17 cellular contexts compared by ENCODE assay signal in the genomic region with DNA sequence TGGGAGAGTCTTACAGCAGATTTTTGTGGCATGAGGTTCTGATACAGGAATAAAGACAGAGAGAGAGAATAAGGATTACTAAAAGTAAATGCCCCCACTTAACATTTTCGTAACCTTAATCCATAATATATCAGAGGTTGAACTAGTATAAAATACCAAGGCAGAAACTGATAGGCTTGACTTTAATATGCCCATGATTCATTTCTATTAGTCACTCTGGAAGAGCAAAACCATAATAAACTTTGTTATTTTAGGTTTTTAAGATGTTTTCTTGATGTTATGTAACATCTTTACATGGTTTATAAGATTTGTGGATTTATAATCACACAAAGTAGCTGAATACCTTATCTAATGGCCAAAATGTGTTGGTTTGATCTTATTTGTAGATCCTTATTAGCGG. TPM values are rescaled to one million over a fixed set of nuclear protein-coding genes. Genes with fewer than 3 reads are reported as not detected.
DNase-seq lines count a peak whose midpoint lies in the region; ATAC-seq, FAIRE-seq and TF ChIP-seq lines count a peak whose summit lies in the region.
"Had no signal": no experiment of that assay in that cellular context is flagged by ENCODE, and none has a peak within 500 bp of the region (broad histone marks: within the 10 kb centered on the region; RNA-seq: fewer than 3 reads in every experiment).

No MANE protein-coding gene starts in this region.

- H3K4me3 ChIP-seq in GM23248 (no peak overlapping the region), astrocyte (ENCODE audit: insufficient read depth, low read depth, low read length) (no peak overlapping the region)
- H3K4me3 ChIP-seq: BLaER1 treated with 17β-estradiol and CSF1 and Interleukin-3, amounts not matched to agents 10 nM and 100 nM had no signal

- H3K36me3 Mint-ChIP-seq in astrocyte (ENCODE audit: low read depth, unreplicated experiment) (no peaks in the 10 kb centered on the region), glutamatergic neuron (ENCODE audit: unreplicated experiment) (no peaks in the 10 kb centered on the region)
- H3K36me3 Mint-ChIP-seq: CD4-positive, CD25-positive, alpha-beta regulatory T cell; IgD-negative memory B cell had no signal

- H2AFZ ChIP-seq in GM23248 (no peak overlapping the region), astrocyte (ENCODE audit: low read depth, low read length) (no peak overlapping the region)

- H3K79me2 ChIP-seq in GM23248 (ENCODE audit: insufficient read depth) (no peaks in the 10 kb centered on the region), astrocyte (ENCODE audit: insufficient read depth, low read length) (no peaks in the 10 kb centered on the region)

- FAIRE-seq in astrocyte (lab: Jason Lieb, UNC): no peak
- FAIRE-seq: G401.6, GM12891, GM19239 had no signal

- H3K9me2 ChIP-seq in GM23248 (ENCODE audit: insufficient read depth): no peaks in the 10 kb centered on the region

- no peak overlapping the region for H3K4me3 Mint-ChIP-seq in astrocyte (ENCODE audit: unreplicated experiment)
- no peak overlapping the region for H3K4me3 Mint-ChIP-seq in glutamatergic neuron (ENCODE audit: unreplicated experiment)
- H3K4me3 Mint-ChIP-seq: CD4-positive, CD25-positive, alpha-beta regulatory T cell; IgD-negative memory B cell had no signal

- no peaks in the 10 kb centered on the region for H3K9me3 Mint-ChIP-seq in astrocyte (ENCODE audit: unreplicated experiment)
- H3K9me3 Mint-ChIP-seq in glutamatergic neuron (ENCODE audit: unreplicated experiment): peaks cover 4% of the 10 kb centered on the region

- in situ Hi-C loops in GM23248 (cut with MboI): no loop called here

- H3K36me3 ChIP-seq in GM23248 (ENCODE audit: low read depth) (no peaks in the 10 kb centered on the region), astrocyte (ENCODE audit: insufficient read depth, low read length) (no peaks in the 10 kb centered on the region)
- H3K36me3 ChIP-seq: BLaER1 treated with 17β-estradiol and CSF1 and Interleukin-3, amounts not matched to agents 10 nM and 100 nM had no signal

- peak overlapping the region; percentile 93 for H3K27ac Mint-ChIP-seq in astrocyte (ENCODE audit: unreplicated experiment)
- H3K27ac Mint-ChIP-seq in glutamatergic neuron (ENCODE audit: unreplicated experiment): peak overlapping the region; percentile 87
- H3K27ac Mint-ChIP-seq: CD4-positive, CD25-positive, alpha-beta regulatory T cell; IgD-negative memory B cell had no signal

- H3K27ac ChIP-seq in 22Rv1 (peak overlapping the region; percentile 92), GM23248 (peak overlapping the region; percentile 73), astrocyte (ENCODE audit: low read depth, low read length) (peak overlapping the region; percentile 7)
- H3K27ac ChIP-seq: BLaER1 treated with 17β-estradiol and CSF1 and Interleukin-3, amounts not matched to agents 10 nM and 100 nM had no signal

- H3K9ac ChIP-seq in GM23248: no peak overlapping the region
- H3K9ac ChIP-seq in astrocyte (ENCODE audit: low read length): no peak overlapping the region
- H3K9ac ChIP-seq: BLaER1 treated with 17β-estradiol and CSF1 and Interleukin-3, amounts not matched to agents 10 nM and 100 nM had no signal

- peaks cover 19% of the 10 kb centered on the region; the same call in 1 of the 2 replicates for H3F3A ChIP-seq in GM23248 (ENCODE audit: insufficient read depth)

- DNase-seq in GM23248 (peak; percentile 38), astrocyte (ENCODE audit: low read depth) (peak; percentile 13), glutamatergic neuron (no peak), SIG-M5 (lab: John Stamatoyannopoulos, UW) (no peak), H4 (ENCODE audit: low spot score) (no peak)
- no peak for DNase-seq in activated CD4-positive, alpha-beta T cell treated with anti-CD3 and anti-CD28 coated beads, Interleukin-2, amount 50 U/mL, for 48 hours
- DNase-seq: ACHN; CD4-positive, CD25-positive, alpha-beta regulatory T cell; DMS53; H7 had no signal

- H3K4me1 Mint-ChIP-seq in astrocyte (ENCODE audit: low read depth, unreplicated experiment): peaks cover 25% of the 10 kb centered on the region
- peaks cover 23% of the 10 kb centered on the region for H3K4me1 Mint-ChIP-seq in glutamatergic neuron (ENCODE audit: low read depth, unreplicated experiment)
- H3K4me1 Mint-ChIP-seq: CD4-positive, CD25-positive, alpha-beta regulatory T cell; IgD-negative memory B cell had no signal

- no peak for ATAC-seq in GM21390 (IDR thresholded peaks at IDR 0.05; ENCODE audit: unreplicated experiment)

- TF ChIP-seq CTCF in 22Rv1 (IDR thresholded peaks at IDR 0.05): no peak
- TF ChIP-seq CTCF in astrocyte (IDR thresholded peaks at IDR 0.05; ENCODE audit: insufficient read depth, low read depth, low read length): no peak
- TF ChIP-seq CTCF in glutamatergic neuron (IDR thresholded peaks at IDR 0.05; ENCODE audit: partially characterized antibody, unreplicated experiment): no peak

- no peaks in the 10 kb centered on the region for H4K20me1 ChIP-seq in GM23248 (ENCODE audit: insufficient read depth)
- H4K20me1 ChIP-seq in astrocyte (ENCODE audit: insufficient read depth, low read length): no peaks in the 10 kb centered on the region
- H4K20me1 ChIP-seq: BLaER1 treated with 17β-estradiol and CSF1 and Interleukin-3, amounts not matched to agents 10 nM and 100 nM had no signal

- 95 to 96% methylated on average over 2 of the region's 2 CpGs for WGBS in GM23248 (ENCODE audit: low coverage in 1 of 2, low lambda C conversion rate in 2 of 2, missing lambda C conversion rate in 2 of 2), 2 experiments

- H3K27me3 ChIP-seq in GM23248 (replicated peaks; ENCODE audit: insufficient read depth): no peaks in the 10 kb centered on the region
- H3K27me3 ChIP-seq in astrocyte (ENCODE audit: insufficient read depth, low read length): no peaks in the 10 kb centered on the region
- H3K27me3 ChIP-seq: BLaER1 treated with 17β-estradiol and CSF1 and Interleukin-3, amounts not matched to agents 10 nM and 100 nM had no signal

- H3K9me3 ChIP-seq in GM23248 (ENCODE audit: low read depth): no peaks in the 10 kb centered on the region
- no peaks in the 10 kb centered on the region for H3K9me3 ChIP-seq in astrocyte (ENCODE audit: insufficient read depth, low read depth, low read length)
- H3K9me3 ChIP-seq: BLaER1 treated with 17β-estradiol and CSF1 and Interleukin-3, amounts not matched to agents 10 nM and 100 nM had no signal

- H3K4me2 ChIP-seq in GM23248 (ENCODE audit: unreplicated experiment) (no peak overlapping the region), astrocyte (ENCODE audit: low read length) (no peak overlapping the region)
- H3K4me2 ChIP-seq: BLaER1 treated with 17β-estradiol and CSF1 and Interleukin-3, amounts not matched to agents 10 nM and 100 nM had no signal

- no peaks in the 10 kb centered on the region for H3K27me3 Mint-ChIP-seq in astrocyte (ENCODE audit: low read depth, unreplicated experiment)
- H3K27me3 Mint-ChIP-seq in glutamatergic neuron (ENCODE audit: unreplicated experiment): peaks cover 3% of the 10 kb centered on the region
- H3K27me3 Mint-ChIP-seq: CD4-positive, CD25-positive, alpha-beta regulatory T cell had no signal

- H3K4me1 ChIP-seq in GM23248 (ENCODE audit: insufficient read depth) (peaks cover 26% of the 10 kb centered on the region), astrocyte (ENCODE audit: insufficient read depth, low read length) (no peaks in the 10 kb centered on the region)
- H3K4me1 ChIP-seq: BLaER1 treated with 17β-estradiol and CSF1 and Interleukin-3, amounts not matched to agents 10 nM and 100 nM had no signal

RNA-seq across cellular contexts. Expression of a gene that starts 19.1 kb away (rescaled TPM):
- 0.54 and 1.6 TPM in 2 replicates for total RNA-seq in GM23248 (2014; rRNA removed; shearing (Covaris generic))
- polyA plus RNA-seq in GM23248 (2016; fragmentation: Nextera tagmentation; extraction: Ambion mirVana): 0.15 and 0.22 TPM in 2 replicates
- total RNA-seq in astrocyte (17.8 and 18.1 TPM in 2 replicates), glutamatergic neuron (ENCODE audit: unreplicated experiment) (20.3 TPM)
- 1.3 and 1.4 TPM in 2 replicates for total RNA-seq in H4 (2014; rRNA removed; shearing (Covaris generic))
- total RNA-seq: CD4-positive, CD25-positive, alpha-beta regulatory T cell had no signal
- polyA plus RNA-seq: CD4-positive, CD25-positive, alpha-beta regulatory T cell; IgD-negative memory B cell had no signal

Comparison
In these comparisons a context has a peak if more than half of its experiments do, and no peak if none do; other contexts are left out.
1. H3K27ac ChIP-seq: peak in every context shown above with its lines; median percentile 92 in 22Rv1; 73 in GM23248; 7 in astrocyte.
2. DNase-seq: peak in GM23248 (single experiment) and astrocyte (single experiment); none in glutamatergic neuron (single experiment), SIG-M5 (single experiment), activated CD4-positive, alpha-beta T cell treated with anti-CD3 and anti-CD28 coated beads, Interleukin-2, amount 50 U/mL, for 48 hours (0 of 2) and H4 (single experiment).